39 cellular contexts compared by ENCODE assay signal in genomic region chr1:243543501-243543900, GRCh38.
"Had no signal": no experiment of that assay in that cellular context is flagged by ENCODE, and none has a peak within 500 bp of the region (broad histone marks: within the 10 kb centered on the region; RNA-seq: fewer than 3 reads in every experiment).

No MANE protein-coding gene starts in this region.

- H3K4me1 ChIP-seq: ascending aorta had no signal

- DNase-seq: activated CD4-positive, alpha-beta memory T cell treated with anti-CD3 and anti-CD28 coated beads, Interleukin-2, amount 10 ng/mL, durations not matched to agents 7 days and 5 days; activated CD4-positive, alpha-beta T cell treated with anti-CD3 and anti-CD28 coated beads for 1 hour; activated CD4-positive, alpha-beta T cell treated with anti-CD3 and anti-CD28 coated beads for 36 hours; activated CD4-positive, alpha-beta T cell treated with anti-CD3 and anti-CD28 coated beads for 48 hours; activated CD4-positive, alpha-beta T cell treated with anti-CD3 and anti-CD28 coated beads, Interleukin-2, amount 10 ng/mL, durations not matched to agents 7 days and 5 days; activated CD4-positive, alpha-beta T cell treated with anti-CD3 and anti-CD28 coated beads, Interleukin-2, amount 50 U/mL, for 48 hours; activated CD4-positive, CD25-positive, alpha-beta regulatory T cell; activated CD8-positive, alpha-beta memory T cell treated with anti-CD3 and anti-CD28 coated beads for 24 hours; activated CD8-positive, alpha-beta memory T cell treated with anti-CD3 and anti-CD28 coated beads, Interleukin-2, amount 10 ng/mL, durations not matched to agents 7 days and 5 days; activated CD8-positive, alpha-beta memory T cell treated with anti-CD3 and anti-CD28 coated beads, Interleukin-2, amount 50 U/mL, for 48 hours; activated CD8-positive, alpha-beta T cell treated with anti-CD3 and anti-CD28 coated beads, Interleukin-2, amount 10 ng/mL, durations not matched to agents 7 days and 5 days; activated effector memory CD4-positive, alpha-beta T cell treated with Interleukin-2 at 50 U/mL for 16 hours; activated gamma-delta T cell; activated naive CD4-positive, alpha-beta T cell treated with anti-CD3 and anti-CD28 coated beads, Interleukin-2, amount 10 ng/mL, durations not matched to agents 7 days and 5 days; activated naive CD4-positive, alpha-beta T cell treated with Interleukin-2 at 50 U/mL for 16 hours; activated naive CD8-positive, alpha-beta T cell treated with anti-CD3 and anti-CD28 coated beads, Interleukin-2, amount 10 ng/mL, durations not matched to agents 7 days and 5 days; activated naive CD8-positive, alpha-beta T cell treated with anti-CD3 and anti-CD28 coated beads, Interleukin-2, amount 50 U/mL, for 24 hours; activated T-cell treated with anti-CD3 and anti-CD28 coated beads, Interleukin-2, amount 50 U/mL, for 24 hours; activated T-cell treated with anti-CD3 and anti-CD28 coated beads, Interleukin-2, amount 50 U/mL, for 48 hours; amygdala; anterior cingulate cortex; caudate nucleus; cerebellar nuclear complex; T-helper 1 cell; T-helper 2 cell; T-helper 9 cell; WERI-Rb-1 had no signal

- H3K27me3 Mint-ChIP-seq: activated CD4-positive, alpha-beta memory T cell treated with anti-CD3 and anti-CD28 coated beads, Interleukin-2, amount 10 ng/mL, durations not matched to agents 7 days and 5 days; activated CD4-positive, alpha-beta T cell treated with anti-CD3 and anti-CD28 coated beads for 36 hours; activated CD4-positive, alpha-beta T cell treated with anti-CD3 and anti-CD28 coated beads, Interleukin-2, amount 10 ng/mL, durations not matched to agents 7 days and 5 days; activated CD8-positive, alpha-beta memory T cell treated with anti-CD3 and anti-CD28 coated beads, Interleukin-2, amount 10 ng/mL, durations not matched to agents 7 days and 5 days; activated naive CD4-positive, alpha-beta T cell treated with anti-CD3 and anti-CD28 coated beads, Interleukin-2, amount 10 ng/mL, durations not matched to agents 7 days and 5 days; activated naive CD4-positive, alpha-beta T cell treated with anti-CD3 and anti-CD28 coated beads, Interleukin-2, amount 50 U/mL, for 24 hours; activated naive CD8-positive, alpha-beta T cell; activated naive CD8-positive, alpha-beta T cell treated with anti-CD3 and anti-CD28 coated beads, Interleukin-2, amount 10 ng/mL, durations not matched to agents 7 days and 5 days; activated naive CD8-positive, alpha-beta T cell treated with anti-CD3 and anti-CD28 coated beads, Interleukin-2, amount 50 U/mL, for 24 hours; activated T-cell treated with anti-CD3 and anti-CD28 coated beads, Interleukin-2, amount 50 U/mL, for 24 hours; brain; central memory CD8-positive, alpha-beta T cell had no signal

- H3K4me3 ChIP-seq: ascending aorta, cardiac muscle cell had no signal

- H3K27ac ChIP-seq: ascending aorta, cardiac muscle cell, WERI-Rb-1 had no signal

- H3K4me3 Mint-ChIP-seq: activated CD4-positive, alpha-beta memory T cell treated with anti-CD3 and anti-CD28 coated beads, Interleukin-2, amount 10 ng/mL, durations not matched to agents 7 days and 5 days; activated CD4-positive, alpha-beta T cell treated with anti-CD3 and anti-CD28 coated beads for 36 hours; activated CD4-positive, alpha-beta T cell treated with anti-CD3 and anti-CD28 coated beads, Interleukin-2, amount 10 ng/mL, durations not matched to agents 7 days and 5 days; activated CD8-positive, alpha-beta memory T cell treated with anti-CD3 and anti-CD28 coated beads, Interleukin-2, amount 10 ng/mL, durations not matched to agents 7 days and 5 days; activated CD8-positive, alpha-beta T cell treated with anti-CD3 and anti-CD28 coated beads, Interleukin-2, amount 10 ng/mL, durations not matched to agents 7 days and 5 days; activated naive CD4-positive, alpha-beta T cell treated with anti-CD3 and anti-CD28 coated beads, Interleukin-2, amount 10 ng/mL, durations not matched to agents 7 days and 5 days; activated naive CD4-positive, alpha-beta T cell treated with anti-CD3 and anti-CD28 coated beads, Interleukin-2, amount 50 U/mL, for 24 hours; activated naive CD8-positive, alpha-beta T cell; activated naive CD8-positive, alpha-beta T cell treated with anti-CD3 and anti-CD28 coated beads, Interleukin-2, amount 10 ng/mL, durations not matched to agents 7 days and 5 days; activated naive CD8-positive, alpha-beta T cell treated with anti-CD3 and anti-CD28 coated beads, Interleukin-2, amount 50 U/mL, for 24 hours; activated T-cell treated with anti-CD3 and anti-CD28 coated beads, Interleukin-2, amount 50 U/mL, for 24 hours; brain; central memory CD8-positive, alpha-beta T cell; T-helper 1 cell treated with Interleukin-12 subunit alpha and Interleukin-12 subunit beta and Interleukin-4 antibody, amounts not matched to agents 30 μg/mL and 1 μg/mL, for 36 hours; T-helper 2 cell treated with Interferon-gamma antibody and Interleukin-4, amounts not matched to agents 5 μg/mL and 100 μg/mL, for 36 hours; WTC11 had no signal

- H3K27ac Mint-ChIP-seq: activated CD4-positive, alpha-beta memory T cell treated with anti-CD3 and anti-CD28 coated beads, Interleukin-2, amount 10 ng/mL, durations not matched to agents 7 days and 5 days; activated CD4-positive, alpha-beta T cell treated with anti-CD3 and anti-CD28 coated beads for 36 hours; activated CD4-positive, alpha-beta T cell treated with anti-CD3 and anti-CD28 coated beads, Interleukin-2, amount 10 ng/mL, durations not matched to agents 7 days and 5 days; activated CD8-positive, alpha-beta memory T cell treated with anti-CD3 and anti-CD28 coated beads, Interleukin-2, amount 10 ng/mL, durations not matched to agents 7 days and 5 days; activated CD8-positive, alpha-beta T cell treated with anti-CD3 and anti-CD28 coated beads, Interleukin-2, amount 10 ng/mL, durations not matched to agents 7 days and 5 days; activated naive CD4-positive, alpha-beta T cell treated with anti-CD3 and anti-CD28 coated beads, Interleukin-2, amount 10 ng/mL, durations not matched to agents 7 days and 5 days; activated naive CD4-positive, alpha-beta T cell treated with anti-CD3 and anti-CD28 coated beads, Interleukin-2, amount 50 U/mL, for 24 hours; activated naive CD8-positive, alpha-beta T cell; activated naive CD8-positive, alpha-beta T cell treated with anti-CD3 and anti-CD28 coated beads, Interleukin-2, amount 10 ng/mL, durations not matched to agents 7 days and 5 days; activated naive CD8-positive, alpha-beta T cell treated with anti-CD3 and anti-CD28 coated beads, Interleukin-2, amount 50 U/mL, for 24 hours; activated T-cell treated with anti-CD3 and anti-CD28 coated beads, Interleukin-2, amount 50 U/mL, for 24 hours; activated T-helper 2 cell treated with anti-CD3 and anti-CD28 coated beads, Interferon-gamma antibody, Interleukin-2, Interleukin-4, amounts not matched to agents 10 μg/mL and 5 μg/mL and 100 μg/mL, durations not matched to agents 14 hours and 24 hours and 36 hours; T-helper 1 cell treated with Interleukin-12 subunit alpha and Interleukin-12 subunit beta and Interleukin-4 antibody, amounts not matched to agents 30 μg/mL and 1 μg/mL, for 36 hours; T-helper 2 cell treated with Interferon-gamma antibody and Interleukin-4, amounts not matched to agents 5 μg/mL and 100 μg/mL, for 36 hours; WTC11 had no signal

- H3K4me1 Mint-ChIP-seq: activated CD4-positive, alpha-beta memory T cell treated with anti-CD3 and anti-CD28 coated beads, Interleukin-2, amount 10 ng/mL, durations not matched to agents 7 days and 5 days; activated CD4-positive, alpha-beta T cell treated with anti-CD3 and anti-CD28 coated beads for 36 hours; activated naive CD4-positive, alpha-beta T cell treated with anti-CD3 and anti-CD28 coated beads, Interleukin-2, amount 10 ng/mL, durations not matched to agents 7 days and 5 days; activated naive CD8-positive, alpha-beta T cell treated with anti-CD3 and anti-CD28 coated beads, Interleukin-2, amount 10 ng/mL, durations not matched to agents 7 days and 5 days; activated naive CD8-positive, alpha-beta T cell treated with anti-CD3 and anti-CD28 coated beads, Interleukin-2, amount 50 U/mL, for 24 hours; brain had no signal

- H3K36me3 ChIP-seq: cardiac muscle cell had no signal

- FAIRE-seq: bronchial epithelial cell had no signal

- H3K27me3 ChIP-seq: ascending aorta, cardiac muscle cell had no signal

- H3K36me3 Mint-ChIP-seq: activated naive CD4-positive, alpha-beta T cell treated with anti-CD3 and anti-CD28 coated beads, Interleukin-2, amount 10 ng/mL, durations not matched to agents 7 days and 5 days; WTC11 had no signal

- ATAC-seq: activated CD4-positive, alpha-beta T cell treated with anti-CD3 and anti-CD28 coated beads for 36 hours; activated CD4-positive, CD25-positive, alpha-beta regulatory T cell treated with anti-CD3 and anti-CD28 coated beads, Interleukin-2, amount 50 U/mL, for 24 hours; activated CD8-positive, alpha-beta memory T cell treated with anti-CD3 and anti-CD28 coated beads, Interleukin-2, amount 10 ng/mL, durations not matched to agents 7 days and 5 days; activated CD8-positive, alpha-beta T cell treated with anti-CD3 and anti-CD28 coated beads, Interleukin-2, amount 10 ng/mL, durations not matched to agents 7 days and 5 days; activated naive CD8-positive, alpha-beta T cell treated with anti-CD3 and anti-CD28 coated beads, Interleukin-2, amount 50 U/mL, for 24 hours had no signal

- H3K9me3 ChIP-seq: ascending aorta had no signal

- H3K9me3 Mint-ChIP-seq: activated CD4-positive, alpha-beta memory T cell treated with anti-CD3 and anti-CD28 coated beads, Interleukin-2, amount 10 ng/mL, durations not matched to agents 7 days and 5 days; activated CD4-positive, alpha-beta T cell treated with anti-CD3 and anti-CD28 coated beads, Interleukin-2, amount 10 ng/mL, durations not matched to agents 7 days and 5 days; activated naive CD4-positive, alpha-beta T cell treated with anti-CD3 and anti-CD28 coated beads, Interleukin-2, amount 10 ng/mL, durations not matched to agents 7 days and 5 days; activated naive CD4-positive, alpha-beta T cell treated with anti-CD3 and anti-CD28 coated beads, Interleukin-2, amount 50 U/mL, for 24 hours; activated naive CD8-positive, alpha-beta T cell treated with anti-CD3 and anti-CD28 coated beads, Interleukin-2, amount 50 U/mL, for 24 hours; activated T-cell treated with anti-CD3 and anti-CD28 coated beads, Interleukin-2, amount 50 U/mL, for 24 hours; activated T-helper 2 cell treated with anti-CD3 and anti-CD28 coated beads, Interferon-gamma antibody, Interleukin-2, Interleukin-4, amounts not matched to agents 10 μg/mL and 5 μg/mL and 100 μg/mL, durations not matched to agents 14 hours and 24 hours and 36 hours; central memory CD8-positive, alpha-beta T cell; T-helper 1 cell treated with Interleukin-12 subunit alpha and Interleukin-12 subunit beta and Interleukin-4 antibody, amounts not matched to agents 30 μg/mL and 1 μg/mL, for 36 hours; WTC11 had no signal
